Comparison of ENCODE assay signal across 21 cellular contexts in genomic region chr15:25715536-25716413, GRCh38.
DNase-seq lines count a peak whose midpoint lies in the region; ATAC-seq and TF ChIP-seq lines count a peak whose summit lies in the region.
"Had no signal": no experiment of that assay in that cellular context is flagged by ENCODE, and none has a peak within 500 bp of the region (broad histone marks: within the 10 kb centered on the region; RNA-seq: fewer than 3 reads in every experiment).

No MANE protein-coding gene starts in this region.

- no peaks in the 10 kb centered on the region for H3K79me2 ChIP-seq in osteoblast (ENCODE audit: insufficient read depth, low read length)

- peaks cover 49% of the 10 kb centered on the region for H3K4me1 ChIP-seq in BLaER1
- peaks cover 15% of the 10 kb centered on the region for H3K4me1 ChIP-seq in osteoblast (ENCODE audit: insufficient read depth, low read length)
- no peaks in the 10 kb centered on the region for H3K4me1 ChIP-seq in right lobe of liver
- H3K4me1 ChIP-seq: SJCRH30 had no signal

- DNase-seq in H7 (peak; percentile 41), chondrocyte (ENCODE audit: low spot score) (peak; percentile 88), osteoblast (ENCODE audit: insufficient read length, low spot score, missing footprints) (peak; percentile 75), right lobe of liver (no peak), type B pancreatic cell (ENCODE audit: extremely low spot score, unreplicated experiment) (no peak), NCI-H146 (lab: John Stamatoyannopoulos, UW) (no peak)
- DNase-seq: CD8-positive, alpha-beta T cell; GDM1; NCI-H1105; NCI-H1694; NCI-H2081; NCI-H2171; NCI-H446; NCI-H69; SJCRH30 had no signal

- peaks cover 9% of the 10 kb centered on the region; the same call in 1 of the 2 replicates for H3K27me3 ChIP-seq in BLaER1
- no peaks in the 10 kb centered on the region for H3K27me3 ChIP-seq in H7 (ENCODE audit: control insufficient read depth, insufficient read depth, low read length)
- no peaks in the 10 kb centered on the region for H3K27me3 ChIP-seq in osteoblast (ENCODE audit: insufficient read depth, low read length)
- H3K27me3 ChIP-seq in right lobe of liver = no peaks in the 10 kb centered on the region
- H3K27me3 ChIP-seq: SJCRH30 had no signal

- H3K9me3 Mint-ChIP-seq in chondrocyte (ENCODE audit: low read depth) = no peaks in the 10 kb centered on the region
- no peaks in the 10 kb centered on the region for H3K9me3 Mint-ChIP-seq in type B pancreatic cell
- H3K9me3 Mint-ChIP-seq: CD8-positive, alpha-beta T cell had no signal

- no peak overlapping the region for H2AFZ ChIP-seq in osteoblast (ENCODE audit: low read length)
- H2AFZ ChIP-seq: GM23338 had no signal

- intact Hi-C loops in right lobe of liver (cut with DNase I) = no loop called here

- WGBS in right lobe of liver (ENCODE audit: insufficient coverage, low coverage, low lambda C conversion rate, missing lambda C conversion rate) = 79% methylated on average over 9 of the region's 18 CpGs

- H3K27ac ChIP-seq in BLaER1 = no peak overlapping the region
- no peak overlapping the region for H3K27ac ChIP-seq in osteoblast (ENCODE audit: low read depth, low read length)
- H3K27ac ChIP-seq in right lobe of liver = no peak overlapping the region
- H3K27ac ChIP-seq: SJCRH30 had no signal

- H3K4me3 Mint-ChIP-seq in chondrocyte (ENCODE audit: unreplicated experiment) (no peak overlapping the region), type B pancreatic cell (no peak overlapping the region)
- H3K4me3 Mint-ChIP-seq: CD8-positive, alpha-beta T cell; GM23338; IgD-negative memory B cell had no signal

- TF ChIP-seq POLR2A in right lobe of liver (IDR thresholded peaks at IDR 0.05) = no peak

- TF ChIP-seq CTCF in chondrocyte (IDR thresholded peaks at IDR 0.05) = no peak
- TF ChIP-seq CTCF in osteoblast (IDR thresholded peaks at IDR 0.05; ENCODE audit: extremely low read depth, low read depth, low read length) = no peak
- no peak for TF ChIP-seq CTCF in right lobe of liver (IDR thresholded peaks at IDR 0.05)
- TF ChIP-seq CTCF in type B pancreatic cell (conservative IDR thresholded peaks at IDR 0.05) = no peak

- H4K20me1 ChIP-seq in BLaER1 (peaks cover 77% of the 10 kb centered on the region), osteoblast (ENCODE audit: insufficient read depth, low read length) (no peaks in the 10 kb centered on the region)

- H3K4me2 ChIP-seq in BLaER1 = peak overlapping the region; percentile 100
- no peak overlapping the region for H3K4me2 ChIP-seq in osteoblast (ENCODE audit: insufficient read depth, low read length)
- H3K4me2 ChIP-seq: GM23338 had no signal

- no peak overlapping the region for H3K9ac ChIP-seq in BLaER1

- H3K27me3 Mint-ChIP-seq in chondrocyte (ENCODE audit: low read depth) (no peaks in the 10 kb centered on the region), type B pancreatic cell (no peaks in the 10 kb centered on the region)

- H3K9me3 ChIP-seq in BLaER1 (no peaks in the 10 kb centered on the region), osteoblast (ENCODE audit: low read depth, low read length) (no peaks in the 10 kb centered on the region), right lobe of liver (no peaks in the 10 kb centered on the region)
- H3K9me3 ChIP-seq: SJCRH30 had no signal

- no peak for ATAC-seq in right lobe of liver
- no peak for ATAC-seq in GM19463 (IDR thresholded peaks at IDR 0.05; ENCODE audit: unreplicated experiment)
- ATAC-seq: CD8-positive, alpha-beta T cell; GM23338; HCT116; Panc1 had no signal

- peak overlapping the region; percentile 41 for H3K27ac Mint-ChIP-seq in chondrocyte (ENCODE audit: unreplicated experiment)
- no peak overlapping the region for H3K27ac Mint-ChIP-seq in type B pancreatic cell
- H3K27ac Mint-ChIP-seq: CD8-positive, alpha-beta T cell; GM23338; IgD-negative memory B cell had no signal

- H3K36me3 Mint-ChIP-seq in chondrocyte (ENCODE audit: low read depth) (peaks cover 46% of the 10 kb centered on the region), type B pancreatic cell (no peaks in the 10 kb centered on the region)
- H3K36me3 Mint-ChIP-seq: IgD-negative memory B cell had no signal

- H3K4me1 Mint-ChIP-seq in chondrocyte (ENCODE audit: low read depth) (peaks cover 37% of the 10 kb centered on the region), type B pancreatic cell (ENCODE audit: unreplicated experiment) (no peaks in the 10 kb centered on the region)

- H3K4me3 ChIP-seq in BLaER1 (no peak overlapping the region), H7 (ENCODE audit: insufficient read depth, low read depth, low read length) (no peak overlapping the region), osteoblast (ENCODE audit: insufficient read depth, low read length) (no peak overlapping the region), right lobe of liver (no peak overlapping the region)
- H3K4me3 ChIP-seq: GM23338, SJCRH30 had no signal

- H3K36me3 ChIP-seq in BLaER1 (peaks cover 28% of the 10 kb centered on the region), H7 (replicated peaks; ENCODE audit: control insufficient read depth, insufficient read depth, low read length) (no peaks in the 10 kb centered on the region), osteoblast (ENCODE audit: insufficient read depth, low read length) (peaks cover 24% of the 10 kb centered on the region), right lobe of liver (no peaks in the 10 kb centered on the region)
- H3K36me3 ChIP-seq: SJCRH30 had no signal

Comparison
In these comparisons a context has a peak if more than half of its experiments do, and no peak if none do; other contexts are left out.
1. DNase-seq: peak in H7 (single experiment), chondrocyte (single experiment) and osteoblast (single experiment); none in right lobe of liver (0 of 3), type B pancreatic cell (single experiment) and NCI-H146 (single experiment).